Comparison of ENCODE assay signal across 15 cellular contexts in genomic region chr2:21415234-21415633, GRCh38.
DNase-seq lines count a peak whose midpoint lies in the region; ATAC-seq lines count a peak whose summit lies in the region.
"Had no signal": no experiment of that assay in that cellular context is flagged by ENCODE, and none has a peak within 500 bp of the region (broad histone marks: within the 10 kb centered on the region; RNA-seq: fewer than 3 reads in every experiment).

No MANE protein-coding gene starts in this region.

- DNase-seq in DMS 273 (lab: John Stamatoyannopoulos, UW; ENCODE audit: unreplicated experiment) (peak; percentile 47), DMS 273 treated with DMSO at 0.1 percent for 48 hours (lab: John Stamatoyannopoulos, UW) (no peak), HT-29 (ENCODE audit: low spot score) (peak; percentile 7), SK-MEL-5 (ENCODE audit: low read depth, low spot score) (peak; percentile 66), iris pigment epithelial cell (ENCODE audit: low read depth) (peak; percentile 22), D341Med (ENCODE audit: low spot score) (no peak)
- no peak for DNase-seq in central memory CD4-positive, alpha-beta T cell
- DNase-seq: 8988T; activated gamma-delta T cell treated with Interleukin-2 at 50 U/mL for 16 hours; CD4-positive, CD25-positive, alpha-beta regulatory T cell; dermis blood vessel endothelial cell; left lung; PC-3; stomach had no signal

- in situ Hi-C loops in SK-MEL-5 (cut with HindIII; ENCODE audit: low pct_unique_long_range_greater_than_20kb, low sequenced_read_pairs), result no loop called here

- no peak for ATAC-seq in HG03571 (IDR thresholded peaks at IDR 0.05; ENCODE audit: unreplicated experiment)
- ATAC-seq: left lung, PC-3 had no signal

Comparison
In these comparisons a context has a peak if more than half of its experiments do, and no peak if none do; other contexts are left out.
1. DNase-seq: peak in DMS 273 (single experiment), HT-29 (single experiment), SK-MEL-5 (single experiment) and iris pigment epithelial cell (single experiment); none in DMS 273 treated with DMSO at 0.1 percent for 48 hours (single experiment), central memory CD4-positive, alpha-beta T cell (single experiment) and D341Med (single experiment).